16 cellular contexts compared by ENCODE assay signal in genomic region chr13:57636811-57637210, GRCh38. TPM values are rescaled to one million over a fixed set of nuclear protein-coding genes. Genes with fewer than 3 reads are reported as not detected.
"Had no signal": no experiment of that assay in that cellular context is flagged by ENCODE, and none has a peak within 500 bp of the region (broad histone marks: within the 10 kb centered on the region; RNA-seq: fewer than 3 reads in every experiment).

No MANE protein-coding gene starts in this region.

- H3K4me3 ChIP-seq: breast epithelium, sigmoid colon, thyroid gland had no signal

- H3K27me3 Mint-ChIP-seq: memory B cell had no signal

- H3K9me3 Mint-ChIP-seq: memory B cell; T-helper 2 cell treated with Interferon-gamma antibody and Interleukin-4, amounts not matched to agents 5 μg/mL and 100 μg/mL, for 36 hours had no signal

- H3K27ac ChIP-seq: breast epithelium, gastrocnemius medialis, neutrophil, sigmoid colon, thyroid gland had no signal

- H3K27ac Mint-ChIP-seq: activated CD4-positive, alpha-beta memory T cell treated with anti-CD3 and anti-CD28 coated beads for 36 hours; activated naive CD8-positive, alpha-beta T cell treated with anti-CD3 and anti-CD28 coated beads for 36 hours; activated T-cell treated with anti-CD3 and anti-CD28 coated beads, Interleukin-2, amount 50 U/mL, for 72 hours; memory B cell; stimulated activated naive CD8-positive, alpha-beta T cell treated with anti-CD3 and anti-CD28 coated beads, Interleukin-15, amount 100 ng/mL, for 72 hours; T-helper 2 cell treated with Interferon-gamma antibody and Interleukin-4, amounts not matched to agents 5 μg/mL and 100 μg/mL, for 36 hours had no signal

- H3K4me3 Mint-ChIP-seq: activated CD4-positive, alpha-beta memory T cell treated with anti-CD3 and anti-CD28 coated beads for 36 hours; activated naive CD8-positive, alpha-beta T cell treated with anti-CD3 and anti-CD28 coated beads for 36 hours; activated T-cell treated with anti-CD3 and anti-CD28 coated beads, Interleukin-2, amount 50 U/mL, for 72 hours; memory B cell; stimulated activated naive CD8-positive, alpha-beta T cell treated with anti-CD3 and anti-CD28 coated beads, Interleukin-15, amount 100 ng/mL, for 72 hours; T-helper 2 cell treated with Interferon-gamma antibody and Interleukin-4, amounts not matched to agents 5 μg/mL and 100 μg/mL, for 36 hours had no signal

- H3K4me1 Mint-ChIP-seq: memory B cell had no signal

- H3K36me3 ChIP-seq: breast epithelium, gastrocnemius medialis, neutrophil, sigmoid colon, thyroid gland had no signal

- H3K36me3 Mint-ChIP-seq: memory B cell had no signal

- H3K4me1 ChIP-seq: breast epithelium, gastrocnemius medialis, thyroid gland had no signal

- H3K9me3 ChIP-seq: gastrocnemius medialis, neutrophil, sigmoid colon, thyroid gland had no signal

- DNase-seq: activated CD4-positive, alpha-beta memory T cell treated with anti-CD3 and anti-CD28 coated beads for 36 hours; activated CD4-positive, alpha-beta T cell treated with anti-CD3 and anti-CD28 coated beads for 1 hour; activated gamma-delta T cell treated with Interleukin-2 at 50 U/mL for 16 hours; activated naive CD8-positive, alpha-beta T cell treated with anti-CD3 and anti-CD28 coated beads for 36 hours; activated T-cell treated with anti-CD3 and anti-CD28 coated beads, Interleukin-2, amount 50 U/mL, for 72 hours; anterior cingulate cortex; gastrocnemius medialis; hippocampal formation; sigmoid colon; stimulated activated CD4-positive, alpha-beta T cell treated with anti-CD3 and anti-CD28 coated beads, Interleukin-4, amount 100 ng/mL, for 24 hours; stimulated activated naive CD8-positive, alpha-beta T cell treated with anti-CD3 and anti-CD28 coated beads, Interleukin-15, amount 100 ng/mL, for 72 hours; thyroid gland had no signal

RNA-seq across cellular contexts. Expression of gene PCDH17, which starts 5.3 kb away (rescaled TPM):
- total RNA-seq: activated CD4-positive, alpha-beta memory T cell treated with anti-CD3 and anti-CD28 coated beads for 36 hours; activated naive CD8-positive, alpha-beta T cell treated with anti-CD3 and anti-CD28 coated beads for 36 hours had no signal
